Comparison of ENCODE assay signal across 8 cellular contexts in genomic region chr6:16494781-16495180, GRCh38.
DNase-seq lines count a peak whose midpoint lies in the region; ATAC-seq and TF ChIP-seq lines count a peak whose summit lies in the region.

No MANE protein-coding gene starts in this region.

- H3K9me3 Mint-ChIP-seq in activated CD4-positive, alpha-beta T cell treated with anti-CD3 and anti-CD28 coated beads for 36 hours (ENCODE audit: low read depth) = peaks cover 1% of the 10 kb centered on the region
- H3K9me3 Mint-ChIP-seq in activated CD4-positive, alpha-beta T cell treated with anti-CD3 and anti-CD28 coated beads, Interleukin-2, amount 10 ng/mL, durations not matched to agents 7 days and 5 days = no peaks in the 10 kb centered on the region
- no peaks in the 10 kb centered on the region for H3K9me3 Mint-ChIP-seq in stimulated activated effector memory CD8-positive, alpha-beta T cell treated with anti-CD3 and anti-CD28 coated beads, Interleukin-12 subunit alpha, Interleukin-12 subunit beta, amount 100 ng/mL, for 72 hours

- H2AFZ ChIP-seq in OCI-LY3 (ENCODE audit: low read depth, low read length) = no peak overlapping the region

- no peak for TF ChIP-seq CTCF in OCI-LY3 (IDR thresholded peaks at IDR 0.05; ENCODE audit: low read depth, low read length)

- no peaks in the 10 kb centered on the region for H3K9me3 ChIP-seq in OCI-LY3 (ENCODE audit: insufficient read depth, low read length)

- peaks cover 2% of the 10 kb centered on the region; the same call in 1 of the 2 replicates for H4K20me1 ChIP-seq in OCI-LY3 (ENCODE audit: insufficient read depth, low read length)

- H3K36me3 ChIP-seq in OCI-LY3 (replicated peaks; ENCODE audit: low read depth, low read length) = no peaks in the 10 kb centered on the region

- H3K4me3 Mint-ChIP-seq in activated CD4-positive, alpha-beta T cell treated with anti-CD3 and anti-CD28 coated beads for 36 hours = no peak overlapping the region
- H3K4me3 Mint-ChIP-seq in activated CD4-positive, alpha-beta T cell treated with anti-CD3 and anti-CD28 coated beads, Interleukin-2, amount 10 ng/mL, durations not matched to agents 7 days and 5 days = no peak overlapping the region
- H3K4me3 Mint-ChIP-seq in stimulated activated effector memory CD8-positive, alpha-beta T cell treated with anti-CD3 and anti-CD28 coated beads, Interleukin-12 subunit alpha, Interleukin-12 subunit beta, amount 100 ng/mL, for 72 hours = no peak overlapping the region

- no peak for DNase-seq in activated CD4-positive, alpha-beta T cell treated with anti-CD3 and anti-CD28 coated beads for 36 hours
- DNase-seq in activated CD4-positive, alpha-beta T cell treated with anti-CD3 and anti-CD28 coated beads, Interleukin-2, amount 10 ng/mL, durations not matched to agents 7 days and 5 days = no peak
- DNase-seq in stimulated activated effector memory CD8-positive, alpha-beta T cell treated with anti-CD3 and anti-CD28 coated beads, Interleukin-12 subunit alpha, Interleukin-12 subunit beta, amount 100 ng/mL, for 72 hours (ENCODE audit: low spot score in 2 of 2) = no peak
- DNase-seq in stimulated activated CD4-positive, alpha-beta T cell treated with anti-CD3 and anti-CD28 coated beads, Interleukin-4, amount 100 ng/mL, for 1 hour = no peak
- no peak for DNase-seq in effector CD8-positive, alpha-beta T cell (lab: John Stamatoyannopoulos, UW)
- DNase-seq in activated CD4-positive, alpha-beta T cell treated with anti-CD3 and anti-CD28 coated beads, Interleukin-2, amount 50 U/mL, for 48 hours = no peak

- no peaks in the 10 kb centered on the region for H3K27me3 Mint-ChIP-seq in activated CD4-positive, alpha-beta T cell treated with anti-CD3 and anti-CD28 coated beads for 36 hours
- H3K27me3 Mint-ChIP-seq in activated CD4-positive, alpha-beta T cell treated with anti-CD3 and anti-CD28 coated beads, Interleukin-2, amount 10 ng/mL, durations not matched to agents 7 days and 5 days = no peaks in the 10 kb centered on the region

- intact Hi-C loops in activated CD4-positive, alpha-beta T cell treated with anti-CD3 and anti-CD28 coated beads for 36 hours (cut with DNase I, micrococcal nuclease) = loop anchor here in 1 of 2 experiments (5.0 kb wide), 1 partner anchor 162 kb away; no protein-coding TSS in a partner anchor

- H3K4me3 ChIP-seq in OCI-LY3 (ENCODE audit: low read length) = no peak overlapping the region

- CTCF ChIA-PET in activated CD4-positive, alpha-beta T cell treated with anti-CD3 and anti-CD28 coated beads for 36 hours (lab: Charles Lee) = interaction anchor here (0.8 to 1.3 kb wide), 3 partner anchors 17 to 163 kb away, joined by 3 to 4 read pairs (median 4); no protein-coding TSS in a partner anchor
- CTCF ChIA-PET in activated CD4-positive, alpha-beta T cell treated with anti-CD3 and anti-CD28 coated beads, Interleukin-2, amount 10 ng/mL, durations not matched to agents 7 days and 5 days (lab: Charles Lee) = interaction anchor here (0.8 to 1.2 kb wide), 3 partner anchors 10 to 17 kb away, joined by 3 to 5 read pairs (median 4); no protein-coding TSS in a partner anchor

- H3K36me3 Mint-ChIP-seq in activated CD4-positive, alpha-beta T cell treated with anti-CD3 and anti-CD28 coated beads for 36 hours (ENCODE audit: low read depth) = peaks cover 9% of the 10 kb centered on the region
- peaks cover 15% of the 10 kb centered on the region for H3K36me3 Mint-ChIP-seq in activated CD4-positive, alpha-beta T cell treated with anti-CD3 and anti-CD28 coated beads, Interleukin-2, amount 10 ng/mL, durations not matched to agents 7 days and 5 days (ENCODE audit: low read depth)
- peaks cover 7% of the 10 kb centered on the region for H3K36me3 Mint-ChIP-seq in stimulated activated effector memory CD8-positive, alpha-beta T cell treated with anti-CD3 and anti-CD28 coated beads, Interleukin-12 subunit alpha, Interleukin-12 subunit beta, amount 100 ng/mL, for 72 hours

- peaks cover 35% of the 10 kb centered on the region for H3K27me3 ChIP-seq in OCI-LY3 (ENCODE audit: low read depth, low read length)

- H3K4me1 ChIP-seq in OCI-LY3 (ENCODE audit: low read length) = peaks cover 32% of the 10 kb centered on the region

- H3K27ac ChIP-seq in OCI-LY3 (ENCODE audit: low read length) = no peak overlapping the region

- H3K79me2 ChIP-seq in OCI-LY3 (ENCODE audit: low read length) = no peaks in the 10 kb centered on the region

- POLR2A ChIA-PET in activated CD4-positive, alpha-beta T cell treated with anti-CD3 and anti-CD28 coated beads for 36 hours (lab: Charles Lee) = no interaction called here
- POLR2A ChIA-PET in activated CD4-positive, alpha-beta T cell treated with anti-CD3 and anti-CD28 coated beads, Interleukin-2, amount 10 ng/mL, durations not matched to agents 7 days and 5 days (lab: Charles Lee) = no interaction called here

- no peak overlapping the region for H3K27ac Mint-ChIP-seq in activated CD4-positive, alpha-beta T cell treated with anti-CD3 and anti-CD28 coated beads for 36 hours
- no peak overlapping the region for H3K27ac Mint-ChIP-seq in activated CD4-positive, alpha-beta T cell treated with anti-CD3 and anti-CD28 coated beads, Interleukin-2, amount 10 ng/mL, durations not matched to agents 7 days and 5 days
- H3K27ac Mint-ChIP-seq in stimulated activated effector memory CD8-positive, alpha-beta T cell treated with anti-CD3 and anti-CD28 coated beads, Interleukin-12 subunit alpha, Interleukin-12 subunit beta, amount 100 ng/mL, for 72 hours = peak overlapping the region; percentile 32

- H3K4me2 ChIP-seq in OCI-LY3 (ENCODE audit: low read length) = peak overlapping the region; percentile 50

- no peak overlapping the region for H3K9ac ChIP-seq in OCI-LY3 (ENCODE audit: low read length)

- H3K4me1 Mint-ChIP-seq in activated CD4-positive, alpha-beta T cell treated with anti-CD3 and anti-CD28 coated beads for 36 hours = peaks cover 46% of the 10 kb centered on the region
- peaks cover 34% of the 10 kb centered on the region for H3K4me1 Mint-ChIP-seq in activated CD4-positive, alpha-beta T cell treated with anti-CD3 and anti-CD28 coated beads, Interleukin-2, amount 10 ng/mL, durations not matched to agents 7 days and 5 days
- peaks cover 48% of the 10 kb centered on the region for H3K4me1 Mint-ChIP-seq in stimulated activated effector memory CD8-positive, alpha-beta T cell treated with anti-CD3 and anti-CD28 coated beads, Interleukin-12 subunit alpha, Interleukin-12 subunit beta, amount 100 ng/mL, for 72 hours

- ATAC-seq in activated CD4-positive, alpha-beta T cell treated with anti-CD3 and anti-CD28 coated beads for 36 hours = peak; percentile 50
- ATAC-seq in HG02885 (IDR thresholded peaks at IDR 0.05; ENCODE audit: poor library complexity, unreplicated experiment) = peak; percentile 77
- peak; percentile 66 for ATAC-seq in stimulated activated effector memory CD8-positive, alpha-beta T cell treated with anti-CD3 and anti-CD28 coated beads, Interleukin-12 subunit alpha, Interleukin-12 subunit beta, amount 100 ng/mL, for 72 hours
